In genomic region chr1:233944596-233944995, GRCh38 we compare ENCODE assay signal across 28 cellular contexts. TPM values are rescaled to one million over a fixed set of nuclear protein-coding genes. Genes with fewer than 3 reads are reported as not detected.
"Had no signal": no experiment of that assay in that cellular context is flagged by ENCODE, and none has a peak within 500 bp of the region (broad histone marks: within the 10 kb centered on the region; RNA-seq: fewer than 3 reads in every experiment).

No MANE protein-coding gene starts in this region.

- ATAC-seq: activated T-cell treated with anti-CD3 and anti-CD28 coated beads, Interleukin-2, amount 50 U/mL, for 72 hours; effector memory CD8-positive, alpha-beta T cell; gastrocnemius medialis; WTC11 had no signal

- H3K27me3 ChIP-seq: brain microvascular endothelial cell, esophagus muscularis mucosa, foreskin keratinocyte, gastrocnemius medialis had no signal

- H3K9me3 ChIP-seq: esophagus muscularis mucosa, gastrocnemius medialis had no signal

- H3K4me3 ChIP-seq: esophagus muscularis mucosa, gastrocnemius medialis had no signal

- H3K27ac ChIP-seq: brain microvascular endothelial cell, esophagus muscularis mucosa, gastrocnemius medialis had no signal

- H3K36me3 ChIP-seq: brain microvascular endothelial cell, esophagus muscularis mucosa, gastrocnemius medialis had no signal

- DNase-seq: activated CD4-positive, alpha-beta memory T cell treated with anti-CD3 and anti-CD28 coated beads, Interleukin-2, amount 10 ng/mL, durations not matched to agents 7 days and 5 days; activated CD4-positive, alpha-beta T cell treated with anti-CD3 and anti-CD28 coated beads for 1 hour; activated CD4-positive, alpha-beta T cell treated with anti-CD3 and anti-CD28 coated beads for 4 hours; activated CD4-positive, alpha-beta T cell treated with anti-CD3 and anti-CD28 coated beads, Interleukin-2, amount 10 ng/mL, durations not matched to agents 7 days and 5 days; activated CD4-positive, alpha-beta T cell treated with anti-CD3 and anti-CD28 coated beads, Interleukin-2, amount 50 U/mL, for 4 hours; activated CD8-positive, alpha-beta memory T cell treated with anti-CD3 and anti-CD28 coated beads, Interleukin-2, amount 50 U/mL, for 48 hours; activated gamma-delta T cell; activated naive CD4-positive, alpha-beta T cell; activated naive CD4-positive, alpha-beta T cell treated with anti-CD3 and anti-CD28 coated beads, Interleukin-2, amount 50 U/mL, for 16 hours; activated T-cell treated with anti-CD3 and anti-CD28 coated beads for 4 hours; activated T-cell treated with anti-CD3 and anti-CD28 coated beads, Interleukin-2, amount 50 U/mL, for 24 hours; activated T-cell treated with anti-CD3 and anti-CD28 coated beads, Interleukin-2, amount 50 U/mL, for 72 hours; amniotic stem cell; anterior cingulate cortex; brain microvascular endothelial cell; cortex of kidney; dermis blood vessel endothelial cell; effector CD4-positive, alpha-beta T cell; effector memory CD8-positive, alpha-beta T cell; erythroblast; foreskin keratinocyte; gastrocnemius medialis; glutamatergic neuron; T-helper 2 cell had no signal

- H3K4me1 ChIP-seq: esophagus muscularis mucosa, gastrocnemius medialis had no signal

RNA-seq across cellular contexts. Expression of gene SLC35F3, which starts 40.1 kb away (rescaled TPM):
- total RNA-seq: cardiac septum, chondrocyte had no signal
